In genomic region chr7:143345428-143345900, GRCh38 we compare ENCODE assay signal across 8 cellular contexts. TPM values are rescaled to one million over a fixed set of nuclear protein-coding genes. Genes with fewer than 3 reads are reported as not detected.
A peak's percentile ranks its signal among the peaks of the same experiment; 100 is the strongest.
DNase-seq lines count a peak whose midpoint lies in the region; ATAC-seq and TF ChIP-seq lines count a peak whose summit lies in the region.

No MANE protein-coding gene starts in this region.

- no peaks in the 10 kb centered on the region for H4K20me1 ChIP-seq in Karpas-422 (ENCODE audit: insufficient read depth, low read depth, low read length)

- H3K9me3 ChIP-seq in CD4-positive, CD25-positive, alpha-beta regulatory T cell (ENCODE audit: control insufficient read depth in 2 of 2, low read length in 2 of 2): no peaks in the 10 kb centered on the region
- H3K9me3 ChIP-seq in Karpas-422 (ENCODE audit: low read length): no peaks in the 10 kb centered on the region

- H2AFZ ChIP-seq in Karpas-422 (ENCODE audit: low read length): no peak overlapping the region

- H3K4me3 Mint-ChIP-seq in CD4-positive, CD25-positive, alpha-beta regulatory T cell: peak overlapping the region; percentile 39 to 86 (median 80)
- peak overlapping the region; percentile 85 for H3K4me3 Mint-ChIP-seq in glutamatergic neuron (ENCODE audit: unreplicated experiment)

- DNase-seq in CD4-positive, CD25-positive, alpha-beta regulatory T cell: peak; percentile 39 to 76 (median 59)
- DNase-seq in NCI-H526 (lab: John Stamatoyannopoulos, UW): peak; percentile 37 to 87
- DNase-seq in activated T-helper 1 cell treated with anti-CD3 and anti-CD28 coated beads, Interleukin-2, amount 50 U/mL, for 16 hours (ENCODE audit: low read depth in 1 of 2, low spot score in 1 of 2): peak; percentile 38 to 49
- peak; percentile 77 for DNase-seq in glutamatergic neuron
- DNase-seq in retinal pigment epithelial cell (ENCODE audit: low read depth): no peak
- no peak for DNase-seq in Karpas-422
- DNase-seq in hippocampal formation (lab: John Stamatoyannopoulos, UW): no peak

- H3K9me3 Mint-ChIP-seq in CD4-positive, CD25-positive, alpha-beta regulatory T cell: no peaks in the 10 kb centered on the region
- peaks cover 9% of the 10 kb centered on the region for H3K9me3 Mint-ChIP-seq in glutamatergic neuron (ENCODE audit: unreplicated experiment)

- H3K36me3 ChIP-seq in CD4-positive, CD25-positive, alpha-beta regulatory T cell (ENCODE audit: control insufficient read depth, insufficient read depth, low read length): no peaks in the 10 kb centered on the region
- H3K36me3 ChIP-seq in Karpas-422 (ENCODE audit: insufficient read depth, low read length): no peaks in the 10 kb centered on the region

- H3K27me3 ChIP-seq in CD4-positive, CD25-positive, alpha-beta regulatory T cell (ENCODE audit: control insufficient read depth, insufficient read depth, low read length): peaks cover 4% of the 10 kb centered on the region
- no peaks in the 10 kb centered on the region for H3K27me3 ChIP-seq in Karpas-422 (ENCODE audit: low read length)

- peaks cover 4 to 17% (median 7%) of the 10 kb centered on the region in 4 donors for H3K4me1 Mint-ChIP-seq in CD4-positive, CD25-positive, alpha-beta regulatory T cell
- peaks cover 12% of the 10 kb centered on the region for H3K4me1 Mint-ChIP-seq in glutamatergic neuron (ENCODE audit: low read depth, unreplicated experiment)

- H3K79me2 ChIP-seq in Karpas-422 (ENCODE audit: low read length): no peaks in the 10 kb centered on the region

- H3K4me3 ChIP-seq in CD4-positive, CD25-positive, alpha-beta regulatory T cell (ENCODE audit: low read depth, low read length): peak overlapping the region; percentile 39
- H3K4me3 ChIP-seq in retinal pigment epithelial cell (ENCODE audit: low read length) (peak overlapping the region; percentile 21), Karpas-422 (ENCODE audit: low read length) (no peak overlapping the region)

- peak; percentile 27 for TF ChIP-seq CTCF in glutamatergic neuron (IDR thresholded peaks at IDR 0.05; ENCODE audit: partially characterized antibody, unreplicated experiment)
- peak; percentile 71 for TF ChIP-seq CTCF in retinal pigment epithelial cell (conservative IDR thresholded peaks at IDR 0.05; ENCODE audit: low read depth, low read length)

- peak; percentile 93 to 95 for ATAC-seq in CD4-positive, CD25-positive, alpha-beta regulatory T cell (ENCODE audit: low read depth in 2 of 2)
- ATAC-seq in GM21529 (IDR thresholded peaks at IDR 0.05; ENCODE audit: unreplicated experiment): peak; percentile 69

- H3K4me1 ChIP-seq in CD4-positive, CD25-positive, alpha-beta regulatory T cell (ENCODE audit: control insufficient read depth, insufficient read depth, low read length, poor library complexity, severe bottlenecking): peaks cover 7% of the 10 kb centered on the region
- H3K4me1 ChIP-seq in Karpas-422 (ENCODE audit: low read length): no peaks in the 10 kb centered on the region

- H3K9ac ChIP-seq in Karpas-422 (ENCODE audit: low read length): no peak overlapping the region

- peak overlapping the region in 1 of 3 donors; percentile 63 for H3K27ac Mint-ChIP-seq in CD4-positive, CD25-positive, alpha-beta regulatory T cell
- H3K27ac Mint-ChIP-seq in glutamatergic neuron (ENCODE audit: unreplicated experiment): no peak overlapping the region

- H3K27ac ChIP-seq in CD4-positive, CD25-positive, alpha-beta regulatory T cell (ENCODE audit: insufficient read depth, low read length, poor library complexity, severe bottlenecking): no peak overlapping the region
- H3K27ac ChIP-seq in Karpas-422 (ENCODE audit: low read length): no peak overlapping the region

- H3K27me3 Mint-ChIP-seq in CD4-positive, CD25-positive, alpha-beta regulatory T cell: peaks cover 26% of the 10 kb centered on the region
- H3K27me3 Mint-ChIP-seq in glutamatergic neuron (ENCODE audit: unreplicated experiment): peaks cover 5% of the 10 kb centered on the region

- H3K4me2 ChIP-seq in Karpas-422 (ENCODE audit: low read depth, low read length, poor library complexity, severe bottlenecking): no peak overlapping the region

- no peaks in the 10 kb centered on the region for H3K9me2 ChIP-seq in Karpas-422 (replicated peaks; ENCODE audit: insufficient read depth, low read length)

- H3K36me3 Mint-ChIP-seq in CD4-positive, CD25-positive, alpha-beta regulatory T cell: no peaks in the 10 kb centered on the region
- peaks cover 8% of the 10 kb centered on the region for H3K36me3 Mint-ChIP-seq in glutamatergic neuron (ENCODE audit: unreplicated experiment)

RNA-seq across cellular contexts. Expression of gene FAM131B, which starts 17.0 kb away (rescaled TPM):
- total RNA-seq in CD4-positive, CD25-positive, alpha-beta regulatory T cell: 0.27 TPM
- under 1 TPM in 3 of 4 donors, not detected in 1; 0.14 to 0.36 (median 0.35) TPM for polyA plus RNA-seq in CD4-positive, CD25-positive, alpha-beta regulatory T cell
- 111 TPM for total RNA-seq in glutamatergic neuron (ENCODE audit: unreplicated experiment)
- 0.11 TPM in 1 of 2 replicates, not detected in the other for total RNA-seq in Karpas-422 (2014; rRNA removed; shearing (Covaris generic); ENCODE audit: low replicate concordance)

RNA-seq across cellular contexts. Expression of gene CLCN1, which starts 29.6 kb away (rescaled TPM):
- total RNA-seq in CD4-positive, CD25-positive, alpha-beta regulatory T cell: not detected
- under 1 TPM in 1 of 4 donors, not detected in 3; 0.05 TPM for polyA plus RNA-seq in CD4-positive, CD25-positive, alpha-beta regulatory T cell
- total RNA-seq in glutamatergic neuron (ENCODE audit: unreplicated experiment): 0.56 TPM
- total RNA-seq in Karpas-422 (2014; rRNA removed; shearing (Covaris generic); ENCODE audit: low replicate concordance): not detected in 2 replicates

RNA-seq across cellular contexts. Expression of gene ZYX, which starts 35.7 kb away (rescaled TPM):
- 174 TPM for total RNA-seq in CD4-positive, CD25-positive, alpha-beta regulatory T cell
- 100 to 1,000 TPM in 1 of 4 donors, 10 to 100 TPM in 3; 81.1 to 105 (median 89.5) TPM for polyA plus RNA-seq in CD4-positive, CD25-positive, alpha-beta regulatory T cell
- total RNA-seq in glutamatergic neuron (ENCODE audit: unreplicated experiment): 163 TPM
- total RNA-seq in Karpas-422 (2014; rRNA removed; shearing (Covaris generic); ENCODE audit: low replicate concordance): 9.2 and 12.0 TPM in 2 replicates

RNA-seq across cellular contexts. Expression of gene CASP2, which starts 57.3 kb away (rescaled TPM):
- 61.4 TPM for total RNA-seq in CD4-positive, CD25-positive, alpha-beta regulatory T cell
- 10 to 100 TPM; 20.5 to 27.1 (median 24.1) TPM for polyA plus RNA-seq in CD4-positive, CD25-positive, alpha-beta regulatory T cell
- total RNA-seq in glutamatergic neuron (ENCODE audit: unreplicated experiment): 59.2 TPM
- 22.3 and 23.4 TPM in 2 replicates for total RNA-seq in Karpas-422 (2014; rRNA removed; shearing (Covaris generic); ENCODE audit: low replicate concordance)

Comparison
In these comparisons a context has a peak if more than half of its experiments do, and no peak if none do; other contexts are left out.
1. DNase-seq: peak in CD4-positive, CD25-positive, alpha-beta regulatory T cell (3 of 3), NCI-H526 (2 of 2), activated T-helper 1 cell treated with anti-CD3 and anti-CD28 coated beads, Interleukin-2, amount 50 U/mL, for 16 hours (2 of 2) and glutamatergic neuron (single experiment); none in retinal pigment epithelial cell (single experiment), Karpas-422 (single experiment) and hippocampal formation (0 of 2).
2. RNA of gene FAM131B, which starts 17.0 kb away (total RNA-seq): 111 TPM in glutamatergic neuron (single experiment); 0.27 TPM in CD4-positive, CD25-positive, alpha-beta regulatory T cell (single experiment) and 0.11 TPM in Karpas-422; every median in the first group is over 10 times any median in the second.
3. RNA of gene ZYX, which starts 35.7 kb away (total RNA-seq): 174 TPM in CD4-positive, CD25-positive, alpha-beta regulatory T cell (single experiment) and 163 TPM in glutamatergic neuron (single experiment); 9.2 to 12.0 TPM in Karpas-422; every median in the first group is over 10 times any median in the second.